8 cellular contexts compared by ENCODE assay signal in the genomic region with DNA sequence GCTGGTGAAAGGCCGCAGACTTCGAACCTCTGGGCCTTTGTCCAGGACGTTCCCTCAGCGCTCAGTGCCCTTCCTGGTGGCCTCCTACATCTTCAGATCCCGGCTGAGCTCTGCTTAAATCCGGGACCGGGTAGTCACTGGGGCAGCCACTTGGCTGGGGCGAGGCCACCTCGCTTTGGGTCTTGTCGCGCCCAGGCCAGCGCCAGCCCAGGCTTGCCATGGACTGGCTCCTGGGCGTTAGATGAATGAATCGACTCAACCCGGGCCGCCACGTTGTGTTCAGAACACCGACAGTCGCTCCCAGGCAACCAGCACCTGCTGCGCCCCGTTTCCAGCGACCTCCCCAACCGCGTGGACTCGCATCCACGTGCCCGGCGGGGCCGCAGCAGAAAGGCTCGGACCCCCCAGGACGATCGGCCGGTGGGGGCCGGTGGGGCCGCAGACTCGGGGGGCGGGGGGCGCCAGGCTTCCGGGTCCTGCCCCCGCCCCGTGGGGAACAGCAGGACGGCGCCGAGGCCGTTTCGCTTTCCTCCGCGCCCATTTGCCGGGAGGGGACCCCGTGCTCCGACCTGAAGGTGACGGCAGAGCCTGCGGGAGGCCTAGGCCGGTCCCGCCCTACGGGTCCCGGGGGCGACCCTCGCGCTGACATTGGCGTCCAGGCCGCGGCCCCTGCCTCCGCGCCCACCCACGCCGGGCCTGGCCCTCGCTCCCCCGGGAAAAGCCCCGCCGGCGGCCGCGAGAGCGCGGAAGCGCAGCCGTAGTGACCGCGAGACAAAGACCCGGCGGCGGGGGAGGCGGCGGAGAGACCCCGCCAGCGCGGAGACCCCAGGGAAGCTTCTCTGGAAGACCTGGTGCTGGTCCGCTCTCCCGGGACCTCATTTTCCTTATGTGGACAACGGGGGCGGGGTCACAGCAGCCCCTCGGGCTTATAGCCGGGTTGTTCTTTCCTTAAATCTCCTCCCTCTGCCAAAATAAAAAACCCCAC. TPM values are rescaled to one million over a fixed set of nuclear protein-coding genes. Genes with fewer than 3 reads are reported as not detected.
DNase-seq lines count a peak whose midpoint lies in the region; TF ChIP-seq lines count a peak whose summit lies in the region.

No MANE protein-coding gene starts in this region.

- H3K9ac ChIP-seq in KMS-11 (peak overlapping the region; percentile 50; the same call in 1 of the 2 replicates), endodermal cell (ENCODE audit: extremely low read depth, low read length, poor library complexity, severe bottlenecking) (peak overlapping the region; percentile 20), mucosa of stomach (ENCODE audit: low read length) (peak overlapping the region; percentile 90)

- H3K4me1 ChIP-seq in KMS-11 (ENCODE audit: low read depth, poor library complexity, severe bottlenecking) (no peaks in the 10 kb centered on the region), endodermal cell (ENCODE audit: control insufficient read depth, insufficient read depth, low read length) (no peaks in the 10 kb centered on the region), mucosa of stomach (ENCODE audit: control insufficient read depth, insufficient read depth, low read length) (peaks cover 27% of the 10 kb centered on the region)

- H3K4me1 Mint-ChIP-seq in activated CD4-positive, alpha-beta memory T cell treated with anti-CD3 and anti-CD28 coated beads, Interleukin-2, amount 10 ng/mL, durations not matched to agents 7 days and 5 days: peaks cover 3% of the 10 kb centered on the region
- peaks cover 4% of the 10 kb centered on the region for H3K4me1 Mint-ChIP-seq in endodermal cell

- no peak overlapping the region for H3K27ac Mint-ChIP-seq in activated CD4-positive, alpha-beta memory T cell treated with anti-CD3 and anti-CD28 coated beads, Interleukin-2, amount 10 ng/mL, durations not matched to agents 7 days and 5 days
- H3K27ac Mint-ChIP-seq in endodermal cell: peak overlapping the region; percentile 68

- H3K4me3 ChIP-seq in KMS-11 (IDR thresholded peaks at IDR 0.05; ENCODE audit: insufficient read depth, low read depth, low read length): no peak overlapping the region
- peak overlapping the region; percentile 62 for H3K4me3 ChIP-seq in endodermal cell (ENCODE audit: low read length)
- H3K4me3 ChIP-seq in mucosa of stomach (ENCODE audit: low read length): peak overlapping the region; percentile 50

- H3K4me2 ChIP-seq in KMS-11: no peak overlapping the region

- TF ChIP-seq CTCF in KMS-11 (conservative IDR thresholded peaks at IDR 0.05; ENCODE audit: low read depth, low read length) (no peak), endodermal cell (conservative IDR thresholded peaks at IDR 0.05) (no peak)

- H4K20me1 ChIP-seq in KMS-11 (ENCODE audit: insufficient read depth): no peaks in the 10 kb centered on the region

- peaks cover 3% of the 10 kb centered on the region for H3K27me3 Mint-ChIP-seq in activated CD4-positive, alpha-beta memory T cell treated with anti-CD3 and anti-CD28 coated beads, Interleukin-2, amount 10 ng/mL, durations not matched to agents 7 days and 5 days
- H3K27me3 Mint-ChIP-seq in endodermal cell (ENCODE audit: insufficient read depth): no peaks in the 10 kb centered on the region

- H2AFZ ChIP-seq in KMS-11 (ENCODE audit: low read depth): peak overlapping the region; percentile 45

- peak; percentile 49 for DNase-seq in DMS114 treated with DMSO at 0.1 percent for 48 hours (lab: John Stamatoyannopoulos, UW; ENCODE audit: unreplicated experiment)
- peak; percentile 63 for DNase-seq in activated CD4-positive, alpha-beta memory T cell treated with anti-CD3 and anti-CD28 coated beads, Interleukin-2, amount 10 ng/mL, durations not matched to agents 7 days and 5 days
- peak; percentile 93 for DNase-seq in endodermal cell
- peak; percentile 17 to 73 (median 43) for DNase-seq in stimulated activated naive CD4-positive, alpha-beta T cell (lab: John Stamatoyannopoulos, UW)
- no peak for DNase-seq in NCI-H524 treated with DMSO at 0.1 percent for 48 hours (lab: John Stamatoyannopoulos, UW)
- DNase-seq in putamen (ENCODE audit: low spot score): no peak

- no peaks in the 10 kb centered on the region for H3K9me3 ChIP-seq in endodermal cell (ENCODE audit: control insufficient read depth, low read length)
- H3K9me3 ChIP-seq in mucosa of stomach (ENCODE audit: control insufficient read depth, low read length): no peaks in the 10 kb centered on the region

- POLR2A ChIA-PET in activated CD4-positive, alpha-beta memory T cell treated with anti-CD3 and anti-CD28 coated beads, Interleukin-2, amount 10 ng/mL, durations not matched to agents 7 days and 5 days (lab: Charles Lee): interaction anchor here (1.1 to 1.7 kb wide), 3 partner anchors 11 to 31 kb away, joined by 3 to 5 read pairs (median 3); no protein-coding TSS in a partner anchor

- no peak overlapping the region for H3K27ac ChIP-seq in KMS-11
- no peak overlapping the region for H3K27ac ChIP-seq in endodermal cell (ENCODE audit: low read depth, low read length)

- H3K9me3 Mint-ChIP-seq in activated CD4-positive, alpha-beta memory T cell treated with anti-CD3 and anti-CD28 coated beads, Interleukin-2, amount 10 ng/mL, durations not matched to agents 7 days and 5 days: no peaks in the 10 kb centered on the region
- H3K9me3 Mint-ChIP-seq in endodermal cell: no peaks in the 10 kb centered on the region

- no peaks in the 10 kb centered on the region for H3K79me2 ChIP-seq in KMS-11 (ENCODE audit: insufficient read depth, low read depth)

- H3K36me3 ChIP-seq in KMS-11 (ENCODE audit: insufficient read depth) (no peaks in the 10 kb centered on the region), endodermal cell (ENCODE audit: control insufficient read depth, insufficient read depth, low read length) (no peaks in the 10 kb centered on the region), mucosa of stomach (ENCODE audit: control insufficient read depth, insufficient read depth, low read length) (no peaks in the 10 kb centered on the region)

- H3K4me3 Mint-ChIP-seq in activated CD4-positive, alpha-beta memory T cell treated with anti-CD3 and anti-CD28 coated beads, Interleukin-2, amount 10 ng/mL, durations not matched to agents 7 days and 5 days: peak overlapping the region; percentile 71
- peak overlapping the region; percentile 52 for H3K4me3 Mint-ChIP-seq in endodermal cell

- CTCF ChIA-PET in activated CD4-positive, alpha-beta memory T cell treated with anti-CD3 and anti-CD28 coated beads, Interleukin-2, amount 10 ng/mL, durations not matched to agents 7 days and 5 days (lab: Charles Lee): interaction anchor here (0.8 to 1.8 kb wide), 2 partner anchors 13 to 31 kb away, joined by 3 to 6 read pairs; no protein-coding TSS in a partner anchor

- WGBS in endodermal cell (ENCODE audit: insufficient coverage in 1 of 2, insufficient read length in 1 of 2), 2 experiments: 23 to 28% methylated on average over 39 to 94 of the region's 94 CpGs

- H3K27me3 ChIP-seq in KMS-11 (ENCODE audit: insufficient read depth, low read depth) (no peaks in the 10 kb centered on the region), endodermal cell (ENCODE audit: control insufficient read depth, insufficient read depth, low read length, poor library complexity, severe bottlenecking) (no peaks in the 10 kb centered on the region), mucosa of stomach (ENCODE audit: control insufficient read depth, insufficient read depth, low read length) (no peaks in the 10 kb centered on the region)

- no peaks in the 10 kb centered on the region for H3K36me3 Mint-ChIP-seq in activated CD4-positive, alpha-beta memory T cell treated with anti-CD3 and anti-CD28 coated beads, Interleukin-2, amount 10 ng/mL, durations not matched to agents 7 days and 5 days (ENCODE audit: low read depth)
- no peaks in the 10 kb centered on the region for H3K36me3 Mint-ChIP-seq in endodermal cell (ENCODE audit: low read depth)

RNA-seq across cellular contexts. Expression of a gene that starts 37.3 kb away (rescaled TPM):
- total RNA-seq in activated CD4-positive, alpha-beta memory T cell treated with anti-CD3 and anti-CD28 coated beads, Interleukin-2, amount 10 ng/mL, durations not matched to agents 7 days and 5 days: 10 to 100 TPM; 22.1 to 23.4 TPM
- 10 to 100 TPM; 30.3 to 31.5 TPM for total RNA-seq in endodermal cell
- 23.8 TPM for polyA plus RNA-seq in endodermal cell (2013, experiment 1 of 2)
- 24.8 TPM for polyA plus RNA-seq in endodermal cell (2013, experiment 2 of 2)

RNA-seq across cellular contexts. Expression of a gene that starts 45.6 kb away (rescaled TPM):
- total RNA-seq in activated CD4-positive, alpha-beta memory T cell treated with anti-CD3 and anti-CD28 coated beads, Interleukin-2, amount 10 ng/mL, durations not matched to agents 7 days and 5 days: 10 to 100 TPM; 11.2 to 12.3 TPM
- total RNA-seq in endodermal cell: 10 to 100 TPM; 32.7 to 38.9 TPM
- 28.5 TPM for polyA plus RNA-seq in endodermal cell (2013, experiment 1 of 2)
- 27.2 TPM for polyA plus RNA-seq in endodermal cell (2013, experiment 2 of 2)

Comparison
In these comparisons a context has a peak if more than half of its experiments do, and no peak if none do; other contexts are left out.
1. DNase-seq: peak in DMS114 treated with DMSO at 0.1 percent for 48 hours (single experiment), activated CD4-positive, alpha-beta memory T cell treated with anti-CD3 and anti-CD28 coated beads, Interleukin-2, amount 10 ng/mL, durations not matched to agents 7 days and 5 days (single experiment), endodermal cell (single experiment) and stimulated activated naive CD4-positive, alpha-beta T cell (6 of 6); none in NCI-H524 treated with DMSO at 0.1 percent for 48 hours (single experiment) and putamen (single experiment).
2. H3K9ac ChIP-seq: peak in every context shown above with its lines; median percentile 90 in mucosa of stomach; 50 in KMS-11; 20 in endodermal cell.